In the genomic region with DNA sequence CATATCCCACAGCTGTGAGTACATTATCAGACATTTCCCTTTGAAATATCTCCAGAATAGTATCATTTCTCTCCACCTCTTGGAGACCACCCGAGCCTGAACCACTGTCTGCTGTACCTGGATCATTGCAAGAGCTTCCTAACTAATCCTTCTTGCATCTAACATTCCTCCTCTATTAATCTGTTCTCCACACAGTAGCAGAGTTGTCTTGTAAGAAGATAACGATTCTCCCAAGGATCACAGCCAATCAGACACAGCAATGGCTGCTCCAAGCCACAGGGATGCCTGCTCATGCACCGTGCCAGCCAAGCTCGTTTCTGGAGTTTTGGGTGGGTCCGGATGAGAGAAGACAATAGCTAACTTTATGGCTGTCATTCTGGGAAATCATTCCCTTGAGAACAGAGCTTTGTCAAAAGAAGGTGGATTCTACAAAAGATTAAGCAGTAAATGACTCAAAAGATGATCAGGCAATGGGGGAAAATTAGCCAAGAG, we compare ENCODE assay signal across 30 cellular contexts. TPM values are rescaled to one million over a fixed set of nuclear protein-coding genes. Genes with fewer than 3 reads are reported as not detected.
DNase-seq lines count a peak whose midpoint lies in the region; ATAC-seq and TF ChIP-seq lines count a peak whose summit lies in the region.
"Had no signal": no experiment of that assay in that cellular context is flagged by ENCODE, and none has a peak within 500 bp of the region (broad histone marks: within the 10 kb centered on the region; RNA-seq: fewer than 3 reads in every experiment).

No MANE protein-coding gene starts in this region.

- ATAC-seq in activated CD8-positive, alpha-beta T cell treated with anti-CD3 and anti-CD28 coated beads, Interleukin-2, amount 10 ng/mL, durations not matched to agents 7 days and 5 days, result no peak
- ATAC-seq in activated CD8-positive, alpha-beta T cell treated with anti-CD3 and anti-CD28 coated beads for 36 hours, result no peak
- ATAC-seq in sciatic nerve, result no peak
- ATAC-seq: A549, psoas muscle had no signal

- no peaks in the 10 kb centered on the region for H3K27me3 ChIP-seq in HL-60 (ENCODE audit: insufficient read depth, poor library complexity, severe bottlenecking)
- no peaks in the 10 kb centered on the region for H3K27me3 ChIP-seq in osteoblast (ENCODE audit: insufficient read depth, low read length)
- H3K27me3 ChIP-seq: brain microvascular endothelial cell, hepatocyte, SJSA1 had no signal

- H3K36me3 ChIP-seq in osteoblast (ENCODE audit: insufficient read depth, low read length), result no peaks in the 10 kb centered on the region
- H3K36me3 ChIP-seq: BE2C, brain microvascular endothelial cell, esophagus muscularis mucosa, neural progenitor cell, SJSA1, WERI-Rb-1 had no signal

- peaks cover 17% of the 10 kb centered on the region for H3K27me3 Mint-ChIP-seq in activated CD8-positive, alpha-beta T cell treated with anti-CD3 and anti-CD28 coated beads, Interleukin-2, amount 10 ng/mL, durations not matched to agents 7 days and 5 days (ENCODE audit: low read depth)
- peaks cover 6% of the 10 kb centered on the region for H3K27me3 Mint-ChIP-seq in activated CD8-positive, alpha-beta T cell treated with anti-CD3 and anti-CD28 coated beads for 36 hours
- H3K27me3 Mint-ChIP-seq in activated T-helper 1 cell treated with anti-CD3 and anti-CD28 coated beads, Interleukin-12 subunit alpha, Interleukin-12 subunit beta, Interleukin-2, Interleukin-4 antibody, amounts not matched to agents 30 ng/mL and 10 ng/mL and 1 ng/mL, durations not matched to agents 14 hours and 24 hours and 36 hours (ENCODE audit: insufficient read depth), result peaks cover 15% of the 10 kb centered on the region

- H3K4me3 Mint-ChIP-seq in activated CD8-positive, alpha-beta T cell treated with anti-CD3 and anti-CD28 coated beads, Interleukin-2, amount 10 ng/mL, durations not matched to agents 7 days and 5 days, result no peak overlapping the region
- H3K4me3 Mint-ChIP-seq in activated CD8-positive, alpha-beta T cell treated with anti-CD3 and anti-CD28 coated beads for 36 hours, result no peak overlapping the region
- no peak overlapping the region for H3K4me3 Mint-ChIP-seq in activated T-helper 1 cell treated with anti-CD3 and anti-CD28 coated beads, Interleukin-12 subunit alpha, Interleukin-12 subunit beta, Interleukin-2, Interleukin-4 antibody, amounts not matched to agents 30 ng/mL and 10 ng/mL and 1 ng/mL, durations not matched to agents 14 hours and 24 hours and 36 hours
- H3K4me3 Mint-ChIP-seq: activated CD4-positive, alpha-beta memory T cell treated with anti-CD3 and anti-CD28 coated beads for 36 hours; endodermal cell; neural progenitor cell had no signal

- H3K27ac Mint-ChIP-seq in activated CD8-positive, alpha-beta T cell treated with anti-CD3 and anti-CD28 coated beads, Interleukin-2, amount 10 ng/mL, durations not matched to agents 7 days and 5 days, result peak overlapping the region; percentile 40
- H3K27ac Mint-ChIP-seq in activated CD8-positive, alpha-beta T cell treated with anti-CD3 and anti-CD28 coated beads for 36 hours, result no peak overlapping the region
- peak overlapping the region; percentile 15 for H3K27ac Mint-ChIP-seq in activated T-helper 1 cell treated with anti-CD3 and anti-CD28 coated beads, Interleukin-12 subunit alpha, Interleukin-12 subunit beta, Interleukin-2, Interleukin-4 antibody, amounts not matched to agents 30 ng/mL and 10 ng/mL and 1 ng/mL, durations not matched to agents 14 hours and 24 hours and 36 hours
- H3K27ac Mint-ChIP-seq: activated CD4-positive, alpha-beta memory T cell treated with anti-CD3 and anti-CD28 coated beads for 36 hours; endodermal cell; neural progenitor cell had no signal

- peaks cover 21% of the 10 kb centered on the region for H3K36me3 Mint-ChIP-seq in activated CD8-positive, alpha-beta T cell treated with anti-CD3 and anti-CD28 coated beads, Interleukin-2, amount 10 ng/mL, durations not matched to agents 7 days and 5 days (ENCODE audit: low read depth)
- no peaks in the 10 kb centered on the region for H3K36me3 Mint-ChIP-seq in activated CD8-positive, alpha-beta T cell treated with anti-CD3 and anti-CD28 coated beads for 36 hours (ENCODE audit: low read depth)
- H3K36me3 Mint-ChIP-seq in activated T-helper 1 cell treated with anti-CD3 and anti-CD28 coated beads, Interleukin-12 subunit alpha, Interleukin-12 subunit beta, Interleukin-2, Interleukin-4 antibody, amounts not matched to agents 30 ng/mL and 10 ng/mL and 1 ng/mL, durations not matched to agents 14 hours and 24 hours and 36 hours (ENCODE audit: low read depth), result peaks cover 7% of the 10 kb centered on the region
- H3K36me3 Mint-ChIP-seq: activated CD4-positive, alpha-beta memory T cell treated with anti-CD3 and anti-CD28 coated beads for 36 hours; neural progenitor cell had no signal

- intact Hi-C loops in activated CD8-positive, alpha-beta T cell treated with anti-CD3 and anti-CD28 coated beads for 36 hours (cut with micrococcal nuclease), result no loop called here
- intact Hi-C loops in activated T-helper 1 cell treated with anti-CD3 and anti-CD28 coated beads, Interleukin-12 subunit alpha, Interleukin-12 subunit beta, Interleukin-2, Interleukin-4 antibody, amounts not matched to agents 30 ng/mL and 10 ng/mL and 1 ng/mL, durations not matched to agents 14 hours and 24 hours and 36 hours (cut with micrococcal nuclease), result loop anchor here (2.0 kb wide), 1 partner anchor 14 kb away; a partner anchor contains a TSS
- intact Hi-C loops in sciatic nerve (cut with DNase I), result no loop called here

- no peaks in the 10 kb centered on the region for H3K79me2 ChIP-seq in osteoblast (ENCODE audit: insufficient read depth, low read length)
- H3K79me2 ChIP-seq: hepatocyte had no signal

- no peak for DNase-seq in activated CD8-positive, alpha-beta T cell treated with anti-CD3 and anti-CD28 coated beads, Interleukin-2, amount 10 ng/mL, durations not matched to agents 7 days and 5 days
- no peak for DNase-seq in activated CD8-positive, alpha-beta T cell treated with anti-CD3 and anti-CD28 coated beads for 36 hours
- DNase-seq in HL-60 (ENCODE audit: low read depth in 1 of 2, low spot score in 1 of 2), result no peak
- no peak for DNase-seq in activated T-helper 1 cell treated with anti-CD3 and anti-CD28 coated beads, Interleukin-12 subunit alpha, Interleukin-12 subunit beta, Interleukin-2, Interleukin-4 antibody, amounts not matched to agents 30 ng/mL and 10 ng/mL and 1 ng/mL, durations not matched to agents 14 hours and 24 hours and 36 hours (ENCODE audit: low spot score)
- peak; percentile 21 for DNase-seq in sciatic nerve (ENCODE audit: low spot score)
- DNase-seq in AG08396 (ENCODE audit: low spot score), result no peak
- no peak for DNase-seq in osteoblast (ENCODE audit: insufficient read length, low spot score, missing footprints)
- DNase-seq in HK-2 (ENCODE audit: unreplicated experiment), result no peak
- DNase-seq: activated CD4-positive, alpha-beta memory T cell treated with anti-CD3 and anti-CD28 coated beads for 36 hours; activated effector memory CD4-positive, alpha-beta T cell treated with anti-CD3 and anti-CD28 coated beads, Interleukin-2, amount 50 U/mL, for 16 hours; BE2C; brain microvascular endothelial cell; Calu3; EL; endodermal cell; foreskin melanocyte; H7; NCI-H1092 treated with DMSO at 0.1 percent for 48 hours; NCI-H1930; NCI-H526 treated with DMSO at 0.1 percent for 48 hours; psoas muscle; substantia nigra; WERI-Rb-1 had no signal

- no peak overlapping the region for H3K4me2 ChIP-seq in osteoblast (ENCODE audit: insufficient read depth, low read length)
- H3K4me2 ChIP-seq: A549, hepatocyte, neural progenitor cell had no signal

- peak overlapping the region; percentile 97 for H3K27ac ChIP-seq in HL-60 (replicated peaks)
- no peak overlapping the region for H3K27ac ChIP-seq in osteoblast (ENCODE audit: low read depth, low read length)
- H3K27ac ChIP-seq: A549, brain microvascular endothelial cell, hepatocyte, neural progenitor cell, psoas muscle, SJSA1, WERI-Rb-1 had no signal

- peaks cover 63% of the 10 kb centered on the region for H3K4me1 Mint-ChIP-seq in activated CD8-positive, alpha-beta T cell treated with anti-CD3 and anti-CD28 coated beads, Interleukin-2, amount 10 ng/mL, durations not matched to agents 7 days and 5 days (ENCODE audit: low read depth)
- H3K4me1 Mint-ChIP-seq in activated CD8-positive, alpha-beta T cell treated with anti-CD3 and anti-CD28 coated beads for 36 hours (ENCODE audit: low read depth), result peaks cover 50% of the 10 kb centered on the region
- H3K4me1 Mint-ChIP-seq in activated T-helper 1 cell treated with anti-CD3 and anti-CD28 coated beads, Interleukin-12 subunit alpha, Interleukin-12 subunit beta, Interleukin-2, Interleukin-4 antibody, amounts not matched to agents 30 ng/mL and 10 ng/mL and 1 ng/mL, durations not matched to agents 14 hours and 24 hours and 36 hours (ENCODE audit: low read depth), result peaks cover 51% of the 10 kb centered on the region
- H3K4me1 Mint-ChIP-seq: endodermal cell, neural progenitor cell had no signal

- POLR2A ChIA-PET in activated CD8-positive, alpha-beta T cell treated with anti-CD3 and anti-CD28 coated beads, Interleukin-2, amount 10 ng/mL, durations not matched to agents 7 days and 5 days (lab: Charles Lee), result interaction anchor here (1.2 to 2.5 kb wide), 2 partner anchors 9 to 14 kb away, joined by 3 to 23 read pairs; a partner anchor contains a TSS
- POLR2A ChIA-PET in activated CD8-positive, alpha-beta T cell treated with anti-CD3 and anti-CD28 coated beads for 36 hours (lab: Charles Lee), result interaction anchor here (1.4 to 2.1 kb wide), 2 partner anchors 9 to 11 kb away, joined by 5 to 13 read pairs; no protein-coding TSS in a partner anchor

- no peak overlapping the region for H2AFZ ChIP-seq in osteoblast (ENCODE audit: low read length)
- H2AFZ ChIP-seq: hepatocyte, neural progenitor cell had no signal

- H3K4me3 ChIP-seq in HL-60 (replicated peaks; ENCODE audit: insufficient read depth, low read length) (no peak overlapping the region), osteoblast (ENCODE audit: insufficient read depth, low read length) (no peak overlapping the region)
- H3K4me3 ChIP-seq: A549, esophagus muscularis mucosa, hepatocyte, neural progenitor cell, psoas muscle, SJSA1 had no signal

- H3K9me3 Mint-ChIP-seq in activated CD8-positive, alpha-beta T cell treated with anti-CD3 and anti-CD28 coated beads, Interleukin-2, amount 10 ng/mL, durations not matched to agents 7 days and 5 days (ENCODE audit: insufficient read depth), result peaks cover 10% of the 10 kb centered on the region
- H3K9me3 Mint-ChIP-seq in activated CD8-positive, alpha-beta T cell treated with anti-CD3 and anti-CD28 coated beads for 36 hours, result peaks cover 6% of the 10 kb centered on the region
- peaks cover 18% of the 10 kb centered on the region for H3K9me3 Mint-ChIP-seq in activated T-helper 1 cell treated with anti-CD3 and anti-CD28 coated beads, Interleukin-12 subunit alpha, Interleukin-12 subunit beta, Interleukin-2, Interleukin-4 antibody, amounts not matched to agents 30 ng/mL and 10 ng/mL and 1 ng/mL, durations not matched to agents 14 hours and 24 hours and 36 hours

- H3K9me3 ChIP-seq in osteoblast (ENCODE audit: low read depth, low read length), result no peaks in the 10 kb centered on the region
- H3K9me3 ChIP-seq: BE2C, esophagus muscularis mucosa, psoas muscle, SJSA1 had no signal

- H4K20me1 ChIP-seq in osteoblast (ENCODE audit: insufficient read depth, low read length), result no peaks in the 10 kb centered on the region

- no peaks in the 10 kb centered on the region for H3K4me1 ChIP-seq in osteoblast (ENCODE audit: insufficient read depth, low read length)
- H3K4me1 ChIP-seq: A549, BE2C, esophagus muscularis mucosa, neural progenitor cell, psoas muscle, SJSA1 had no signal

- TF ChIP-seq CTCF in activated CD8-positive, alpha-beta T cell treated with anti-CD3 and anti-CD28 coated beads for 36 hours (IDR thresholded peaks at IDR 0.05), result no peak
- TF ChIP-seq CTCF in HL-60 (IDR thresholded peaks at IDR 0.05; ENCODE audit: insufficient read depth, low read length), result no peak
- no peak for TF ChIP-seq CTCF in osteoblast (IDR thresholded peaks at IDR 0.05; ENCODE audit: extremely low read depth, low read depth, low read length)

- CTCF ChIA-PET in activated CD8-positive, alpha-beta T cell treated with anti-CD3 and anti-CD28 coated beads, Interleukin-2, amount 10 ng/mL, durations not matched to agents 7 days and 5 days (lab: Charles Lee), result interaction anchor here (1.8 to 2.8 kb wide), 2 partner anchors 11 to 19 kb away, joined by 3 to 40 read pairs; no protein-coding TSS in a partner anchor
- CTCF ChIA-PET in activated CD8-positive, alpha-beta T cell treated with anti-CD3 and anti-CD28 coated beads for 36 hours (lab: Charles Lee), result interaction anchor here (0.9 to 2.5 kb wide), 4 partner anchors 10 to 113 kb away, joined by 3 to 14 read pairs (median 4); no protein-coding TSS in a partner anchor

RNA-seq across cellular contexts. Expression of a gene that starts 14.5 kb away (rescaled TPM):
- 10 to 100 TPM; 92.8 to 97.6 TPM for total RNA-seq in activated CD8-positive, alpha-beta T cell treated with anti-CD3 and anti-CD28 coated beads, Interleukin-2, amount 10 ng/mL, durations not matched to agents 7 days and 5 days
- 10 to 100 TPM; 11.3 TPM for total RNA-seq in activated CD8-positive, alpha-beta T cell treated with anti-CD3 and anti-CD28 coated beads for 36 hours
- 9.2 and 9.4 TPM in 2 replicates for total RNA-seq in activated T-helper 1 cell treated with anti-CD3 and anti-CD28 coated beads, Interleukin-12 subunit alpha, Interleukin-12 subunit beta, Interleukin-2, Interleukin-4 antibody, amounts not matched to agents 30 ng/mL and 10 ng/mL and 1 ng/mL, durations not matched to agents 14 hours and 24 hours and 36 hours
- total RNA-seq in sciatic nerve (44.7 TPM), osteoblast (0.29 and 0.36 TPM in 2 replicates)
- total RNA-seq: endodermal cell, SJSA1 had no signal

RNA-seq across cellular contexts. Expression of a gene that starts 36.0 kb away (rescaled TPM):
- 1 to 10 TPM in 1 of 2 experiments, under 1 TPM in 1; 0.99 to 1.3 TPM for total RNA-seq in activated CD8-positive, alpha-beta T cell treated with anti-CD3 and anti-CD28 coated beads, Interleukin-2, amount 10 ng/mL, durations not matched to agents 7 days and 5 days
- under 1 TPM in 1 of 2 experiments, not detected in 1; 0.70 TPM for total RNA-seq in activated CD8-positive, alpha-beta T cell treated with anti-CD3 and anti-CD28 coated beads for 36 hours
- 0.49 and 0.59 TPM in 2 replicates for total RNA-seq in activated T-helper 1 cell treated with anti-CD3 and anti-CD28 coated beads, Interleukin-12 subunit alpha, Interleukin-12 subunit beta, Interleukin-2, Interleukin-4 antibody, amounts not matched to agents 30 ng/mL and 10 ng/mL and 1 ng/mL, durations not matched to agents 14 hours and 24 hours and 36 hours
- total RNA-seq in sciatic nerve (72.2 TPM), osteoblast (not detected in 2 replicates)
- total RNA-seq: activated CD4-positive, alpha-beta memory T cell treated with anti-CD3 and anti-CD28 coated beads for 36 hours; RPMI7951; SJSA1 had no signal

RNA-seq across cellular contexts. Expression of a gene that starts 40.3 kb away (rescaled TPM):
- not detected for total RNA-seq in activated CD8-positive, alpha-beta T cell treated with anti-CD3 and anti-CD28 coated beads, Interleukin-2, amount 10 ng/mL, durations not matched to agents 7 days and 5 days
- not detected for total RNA-seq in activated CD8-positive, alpha-beta T cell treated with anti-CD3 and anti-CD28 coated beads for 36 hours
- total RNA-seq in activated T-helper 1 cell treated with anti-CD3 and anti-CD28 coated beads, Interleukin-12 subunit alpha, Interleukin-12 subunit beta, Interleukin-2, Interleukin-4 antibody, amounts not matched to agents 30 ng/mL and 10 ng/mL and 1 ng/mL, durations not matched to agents 14 hours and 24 hours and 36 hours, result not detected in 2 replicates
- 2.1 TPM for total RNA-seq in sciatic nerve
- not detected in 2 replicates for total RNA-seq in osteoblast
- total RNA-seq: activated CD4-positive, alpha-beta memory T cell treated with anti-CD3 and anti-CD28 coated beads for 36 hours; Calu3; endodermal cell; esophagus muscularis mucosa; H7; hepatocyte; RPMI7951; SJSA1; T-helper 2 cell treated with Interferon-gamma antibody and Interleukin-4, amounts not matched to agents 100 ng/mL and 5 ng/mL, for 36 hours had no signal

Comparison
In these comparisons a context has a peak if more than half of its experiments do, and no peak if none do; other contexts are left out.
1. RNA of a gene that starts 36.0 kb away (total RNA-seq): 72.2 TPM in sciatic nerve (single experiment); 0.99 to 1.3 TPM in activated CD8-positive, alpha-beta T cell treated with anti-CD3 and anti-CD28 coated beads, Interleukin-2, amount 10 ng/mL, durations not matched to agents 7 days and 5 days, 0.70 TPM in activated CD8-positive, alpha-beta T cell treated with anti-CD3 and anti-CD28 coated beads for 36 hours, 0.49 to 0.59 TPM in activated T-helper 1 cell treated with anti-CD3 and anti-CD28 coated beads, Interleukin-12 subunit alpha, Interleukin-12 subunit beta, Interleukin-2, Interleukin-4 antibody, amounts not matched to agents 30 ng/mL and 10 ng/mL and 1 ng/mL, durations not matched to agents 14 hours and 24 hours and 36 hours and not detected in osteoblast; every median in the first group is over 10 times any median in the second.